In the genomic region with DNA sequence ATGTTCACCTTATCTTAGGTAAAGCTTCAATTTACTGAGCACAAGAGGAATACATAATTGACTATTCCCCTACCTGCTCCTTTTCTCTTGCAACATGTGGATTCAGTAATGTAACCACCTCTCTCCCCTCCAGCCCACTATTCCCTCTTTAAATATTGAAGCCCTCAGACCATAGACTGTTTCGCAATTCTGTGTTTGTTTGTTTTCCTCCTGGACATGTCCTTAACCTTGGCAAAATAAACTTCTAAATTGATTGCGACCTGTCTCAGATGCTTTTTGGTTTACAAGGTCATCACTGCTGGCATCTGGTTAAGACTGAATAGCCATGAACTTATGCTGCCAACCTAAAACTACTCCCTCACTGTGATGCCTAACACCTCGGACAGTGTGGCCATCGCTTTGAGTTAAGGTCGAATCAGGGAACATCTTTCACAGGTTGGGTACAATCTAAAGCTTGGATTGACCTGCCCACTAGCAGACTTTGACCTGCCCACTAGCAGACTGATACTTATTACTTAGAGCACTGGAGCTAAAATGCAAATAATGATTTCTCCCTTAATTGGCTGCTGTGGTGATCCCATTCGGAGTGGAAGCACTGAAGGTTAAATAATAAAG, we compare ENCODE assay signal across 14 cellular contexts. TPM values are rescaled to one million over a fixed set of nuclear protein-coding genes. Genes with fewer than 3 reads are reported as not detected.
DNase-seq lines count a peak whose midpoint lies in the region; ATAC-seq, FAIRE-seq and TF ChIP-seq lines count a peak whose summit lies in the region.
"Had no signal": no experiment of that assay in that cellular context is flagged by ENCODE, and none has a peak within 500 bp of the region (broad histone marks: within the 10 kb centered on the region; RNA-seq: fewer than 3 reads in every experiment).

No MANE protein-coding gene starts in this region.

- no peak overlapping the region for H3K9ac ChIP-seq in HepG2 (ENCODE audit: insufficient read depth, low read depth, low read length)
- H3K9ac ChIP-seq: BLaER1 treated with 17β-estradiol and CSF1 and Interleukin-3, amounts not matched to agents 10 nM and 100 nM had no signal

- BruUV-seq in HepG2 (replicated peaks; lab: Mats Ljungman, UMichigan), result no TSS peak

- peaks cover 7% of the 10 kb centered on the region for H3K27me3 Mint-ChIP-seq in WTC11 (ENCODE audit: low read depth)
- peaks cover 6% of the 10 kb centered on the region for H3K27me3 Mint-ChIP-seq in progenitor cell of endocrine pancreas

- no peak for TF ChIP-seq POLR2A in HepG2 (IDR thresholded peaks at IDR 0.05; ENCODE audit: insufficient read depth in 1 of 2, low read depth in 2 of 2, low read length in 2 of 2)

- ATAC-seq in WTC11, result no peak
- ATAC-seq in HepG2, result peak; percentile 87

- intact Hi-C loops in HepG2 (cut with micrococcal nuclease; ENCODE audit: unreplicated experiment), result no loop called here

- H4K20me1 ChIP-seq in HepG2 (ENCODE audit: insufficient read depth, low read length), result no peaks in the 10 kb centered on the region
- H4K20me1 ChIP-seq: BLaER1 treated with 17β-estradiol and CSF1 and Interleukin-3, amounts not matched to agents 10 nM and 100 nM had no signal

- TF ChIP-seq RAD21 in Ishikawa (IDR thresholded peaks at IDR 0.05; ENCODE audit: low read depth), result no peak
- TF ChIP-seq RAD21 in HepG2 (CRISPR knock-in tag; IDR thresholded peaks at IDR 0.05), result no peak

- H3K4me3 Mint-ChIP-seq in WTC11 (no peak overlapping the region), progenitor cell of endocrine pancreas (ENCODE audit: low read depth) (no peak overlapping the region)
- H3K4me3 Mint-ChIP-seq: CD4-positive, CD25-positive, alpha-beta regulatory T cell had no signal

- FAIRE-seq in HepG2 (lab: Jason Lieb, UNC) (peak; percentile 36), small intestine (lab: Jason Lieb, UNC) (no peak), frontal cortex (lab: Jason Lieb, UNC) (no peak)
- FAIRE-seq: HTR-8/SVneo had no signal

- H3K4me1 Mint-ChIP-seq in WTC11, result peaks cover 24% of the 10 kb centered on the region
- H3K4me1 Mint-ChIP-seq in progenitor cell of endocrine pancreas (ENCODE audit: low read depth), result peaks cover 11% of the 10 kb centered on the region
- H3K4me1 Mint-ChIP-seq: CD4-positive, CD25-positive, alpha-beta regulatory T cell had no signal

- H3K9me3 Mint-ChIP-seq in WTC11 (peaks cover 10% of the 10 kb centered on the region), progenitor cell of endocrine pancreas (ENCODE audit: low read depth) (peaks cover 5% of the 10 kb centered on the region)

- H3K27ac ChIP-seq in HepG2 (ENCODE audit: extremely low read length, insufficient read depth, low read length) (no peak overlapping the region), small intestine (ENCODE audit: low read depth in 1 of 2, low read length in 1 of 2) (no peak overlapping the region)
- H3K27ac ChIP-seq: BLaER1 treated with 17β-estradiol and CSF1 and Interleukin-3, amounts not matched to agents 10 nM and 100 nM had no signal

- peaks cover 17% of the 10 kb centered on the region for H3K4me1 ChIP-seq in HepG2 (ENCODE audit: insufficient read depth, low read length)
- peaks cover 0 to 2% of the 10 kb centered on the region in 2 donors for H3K4me1 ChIP-seq in small intestine (ENCODE audit: control insufficient read depth in 2 of 2, insufficient read depth in 1 of 2, low read depth in 1 of 2, low read length in 1 of 2)

- in situ Hi-C loops in HepG2 (cut with HindIII; ENCODE audit: extremely low pct_ligation_motif_present, low pct_unique_long_range_greater_than_20kb), result no loop called here

- H3K4me3 ChIP-seq in HepG2 (replicated peaks in 1 of 3; ENCODE audit: insufficient read depth in 1 of 3, low read depth in 2 of 3, low read length in 3 of 3) (no peak overlapping the region), small intestine (ENCODE audit: low read depth in 1 of 2, low read length in 2 of 2) (no peak overlapping the region)
- H3K4me3 ChIP-seq: BLaER1 treated with 17β-estradiol and CSF1 and Interleukin-3, amounts not matched to agents 10 nM and 100 nM had no signal

- H3K27me3 ChIP-seq in HepG2 (ENCODE audit: control insufficient read depth in 1 of 2, insufficient read depth in 2 of 2, low read length in 2 of 2) (peaks cover 0 to 5% of the 10 kb centered on the region in 2 experiments; a peak in 2 of 5 replicates), small intestine (ENCODE audit: control insufficient read depth in 2 of 2, insufficient read depth in 2 of 2, low read length in 2 of 2) (no peaks in the 10 kb centered on the region)
- H3K27me3 ChIP-seq: BLaER1 treated with 17β-estradiol and CSF1 and Interleukin-3, amounts not matched to agents 10 nM and 100 nM had no signal

- peak overlapping the region; percentile 20; the same call in 1 of the 2 replicates for H3K4me2 ChIP-seq in HepG2 (ENCODE audit: low read depth, low read length)

- TF ChIP-seq CTCF in WTC11 (IDR thresholded peaks at IDR 0.05), result no peak
- no peak for TF ChIP-seq CTCF in HepG2 (CRISPR knock-in tag; IDR thresholded peaks at IDR 0.05)
- no peak for TF ChIP-seq CTCF in progenitor cell of endocrine pancreas (IDR thresholded peaks at IDR 0.05; ENCODE audit: unreplicated experiment)

- H3K9me3 ChIP-seq in HepG2 (ENCODE audit: low read length), result peaks cover 7% of the 10 kb centered on the region; the same call in 1 of the 2 replicates
- no peaks in the 10 kb centered on the region for H3K9me3 ChIP-seq in small intestine (ENCODE audit: control insufficient read depth, low read depth)

- no peak for DNase-seq in WTC11 (ENCODE audit: low spot score)
- DNase-seq in HepG2 (ENCODE audit: low spot score), result peak; percentile 10
- DNase-seq in small intestine, result peak; percentile 13
- no peak for DNase-seq in frontal cortex (ENCODE audit: low spot score in 2 of 2)
- DNase-seq in progenitor cell of endocrine pancreas (ENCODE audit: low spot score, unreplicated experiment), result no peak
- no peak for DNase-seq in NCI-H2196 treated with DMSO at 0.1 percent for 48 hours (lab: John Stamatoyannopoulos, UW; ENCODE audit: unreplicated experiment)
- DNase-seq: ACHN; Calu3; CD4-positive, CD25-positive, alpha-beta regulatory T cell; DMS 273 treated with DMSO at 0.1 percent for 48 hours; H7 had no signal

- H3K36me3 Mint-ChIP-seq in WTC11 (peaks cover 10% of the 10 kb centered on the region), progenitor cell of endocrine pancreas (ENCODE audit: insufficient read depth) (no peaks in the 10 kb centered on the region)
- H3K36me3 Mint-ChIP-seq: CD4-positive, CD25-positive, alpha-beta regulatory T cell had no signal

- WGBS in HepG2 (ENCODE audit: low lambda C conversion rate), result under 1% methylated on average over 6 of the region's 6 CpGs
- 59 to 76% (median 72%) methylated on average over 6 of the region's 6 CpGs for WGBS in small intestine, 3 donors

- H3K79me2 ChIP-seq in HepG2 (ENCODE audit: insufficient read depth, low read length), result no peaks in the 10 kb centered on the region

- CTCF ChIA-PET in WTC11 (lab: Charles Lee), result no interaction called here
- CTCF ChIA-PET in HepG2 (lab: Yijun Ruan, JAX; ENCODE audit: low intra/inter-chr PET ratio, low total read pairs), result no interaction called here

- POLR2A ChIA-PET in WTC11 (lab: Charles Lee), result no interaction called here
- POLR2A ChIA-PET in HepG2 (lab: Yijun Ruan, JAX), result interaction anchor here (1.4 kb wide), 1 partner anchor 9 kb away, joined by 8 read pairs; no protein-coding TSS in a partner anchor

- H3K27ac Mint-ChIP-seq in WTC11 (no peak overlapping the region), progenitor cell of endocrine pancreas (no peak overlapping the region)
- H3K27ac Mint-ChIP-seq: CD4-positive, CD25-positive, alpha-beta regulatory T cell had no signal

- no peak overlapping the region for H2AFZ ChIP-seq in HepG2 (ENCODE audit: low read length)

- TF ChIP-seq EP300 in Ishikawa (IDR thresholded peaks at IDR 0.05; ENCODE audit: borderline replicate concordance), result no peak
- no peak for TF ChIP-seq EP300 in HepG2 (IDR thresholded peaks at IDR 0.05; ENCODE audit: low read depth in 2 of 2, low read length in 2 of 2)
- no peak for TF ChIP-seq EP300 in HepG2 (CRISPR knock-in tag; IDR thresholded peaks at IDR 0.05; ENCODE audit: borderline replicate concordance)

- H3K36me3 ChIP-seq in HepG2 (replicated peaks in 1 of 2; ENCODE audit: control insufficient read depth in 1 of 2, insufficient read depth in 2 of 2, low read length in 2 of 2) (no peaks in the 10 kb centered on the region), small intestine (ENCODE audit: control insufficient read depth in 2 of 2, insufficient read depth in 2 of 2, low read length in 2 of 2) (no peaks in the 10 kb centered on the region)
- H3K36me3 ChIP-seq: BLaER1 treated with 17β-estradiol and CSF1 and Interleukin-3, amounts not matched to agents 10 nM and 100 nM had no signal

TF ChIP-seq in HepG2, 621 proteins besides CTCF, POLR2A, EP300 and RAD21 (continues in another document):
- peak; percentile 79; the same call in 1 of the 2 replicates for TF ChIP-seq BCL6 (CRISPR knock-in tag; IDR thresholded peaks at IDR 0.05)
- peak; percentile 35; the same call in 1 of the 2 replicates for TF ChIP-seq THAP11 (CRISPR knock-in tag; IDR thresholded peaks at IDR 0.05)

RNA-seq across cellular contexts. Expression of gene CDC42BPA, which starts 10.2 kb away (rescaled TPM):
- total RNA-seq in WTC11 (2021), result 22.2 to 25.2 TPM (median 22.9 TPM) in 3 replicates
- 15.4 and 16.0 TPM in 2 replicates for total RNA-seq in HepG2 (2016; rRNA removed; fragmentation: Illumina TruSeq; extraction: Trizol)
- 14.9 and 18.1 TPM in 2 replicates for total RNA-seq in HepG2 (2016; cell fraction: cytosol; rRNA removed; fragmentation: Illumina TruSeq; extraction: Trizol; ENCODE audit: low read depth)
- 13.8 and 15.4 TPM in 2 replicates for total RNA-seq in HepG2 (2016; cell fraction: insoluble cytoplasmic fraction; rRNA removed; fragmentation: Illumina TruSeq; extraction: Trizol)
- total RNA-seq in HepG2 (2016; cell fraction: membrane; rRNA removed; fragmentation: Illumina TruSeq; extraction: Trizol), result 11.4 and 14.7 TPM in 2 replicates
- total RNA-seq in HepG2 (2016; cell fraction: nucleus; rRNA removed; fragmentation: Illumina TruSeq; extraction: Trizol), result 31.5 and 36.1 TPM in 2 replicates
- polyA plus RNA-seq in HepG2 (2011; rRNA removed), result 6.5 and 7.4 TPM in 2 replicates
- 3.2 and 5.4 TPM in 2 replicates for polyA plus RNA-seq in HepG2 (2011; cell fraction: cytosol; rRNA removed)
- 7.2 and 9.9 TPM in 2 replicates for polyA plus RNA-seq in HepG2 (2011; cell fraction: nucleus; rRNA removed)
- polyA plus RNA-seq in HepG2 (2012), result 9.5 and 12.2 TPM in 2 replicates
- polyA plus RNA-seq in HepG2 (2016; cell fraction: cytosol; fragmentation: Illumina TruSeq; extraction: Trizol; ENCODE audit: low read depth), result 0.61 and 0.69 TPM in 2 replicates
- polyA plus RNA-seq in HepG2 (2016; cell fraction: insoluble cytoplasmic fraction; fragmentation: Illumina TruSeq; extraction: Trizol; ENCODE audit: low read depth), result 7.5 and 8.2 TPM in 2 replicates
- 1.8 and 2.2 TPM in 2 replicates for polyA plus RNA-seq in HepG2 (2016; cell fraction: membrane; fragmentation: Illumina TruSeq; extraction: Trizol; ENCODE audit: low read depth)
- polyA plus RNA-seq in HepG2 (2016; cell fraction: nucleus; fragmentation: Illumina TruSeq; extraction: Trizol; ENCODE audit: insufficient read depth, low read depth), result 8.1 and 9.4 TPM in 2 replicates
- polyA minus RNA-seq in HepG2 (2011; rRNA and poly(A)+ RNA removed; ENCODE audit: low replicate concordance), result 17.7 and 19.2 TPM in 2 replicates
- 12.0 and 17.0 TPM in 2 replicates for polyA minus RNA-seq in HepG2 (2011; cell fraction: cytosol; rRNA and poly(A)+ RNA removed)
- 119 and 124 TPM in 2 replicates for polyA minus RNA-seq in HepG2 (2011; cell fraction: nucleus; rRNA and poly(A)+ RNA removed)
- polyA plus RNA-seq in small intestine, result 10 to 100 TPM; 10.8 to 15.2 (median 12.5) TPM
- 154 TPM for total RNA-seq in frontal cortex
- total RNA-seq in progenitor cell of endocrine pancreas, result 32.7 and 35.3 TPM in 2 replicates

Comparison
In these comparisons a context has a peak if more than half of its experiments do, and no peak if none do; other contexts are left out.
1. DNase-seq: peak in HepG2 (single experiment) and small intestine (single experiment); none in WTC11 (single experiment), frontal cortex (0 of 2), progenitor cell of endocrine pancreas (single experiment) and NCI-H2196 treated with DMSO at 0.1 percent for 48 hours (single experiment).